8 cellular contexts compared by ENCODE assay signal in the genomic region with DNA sequence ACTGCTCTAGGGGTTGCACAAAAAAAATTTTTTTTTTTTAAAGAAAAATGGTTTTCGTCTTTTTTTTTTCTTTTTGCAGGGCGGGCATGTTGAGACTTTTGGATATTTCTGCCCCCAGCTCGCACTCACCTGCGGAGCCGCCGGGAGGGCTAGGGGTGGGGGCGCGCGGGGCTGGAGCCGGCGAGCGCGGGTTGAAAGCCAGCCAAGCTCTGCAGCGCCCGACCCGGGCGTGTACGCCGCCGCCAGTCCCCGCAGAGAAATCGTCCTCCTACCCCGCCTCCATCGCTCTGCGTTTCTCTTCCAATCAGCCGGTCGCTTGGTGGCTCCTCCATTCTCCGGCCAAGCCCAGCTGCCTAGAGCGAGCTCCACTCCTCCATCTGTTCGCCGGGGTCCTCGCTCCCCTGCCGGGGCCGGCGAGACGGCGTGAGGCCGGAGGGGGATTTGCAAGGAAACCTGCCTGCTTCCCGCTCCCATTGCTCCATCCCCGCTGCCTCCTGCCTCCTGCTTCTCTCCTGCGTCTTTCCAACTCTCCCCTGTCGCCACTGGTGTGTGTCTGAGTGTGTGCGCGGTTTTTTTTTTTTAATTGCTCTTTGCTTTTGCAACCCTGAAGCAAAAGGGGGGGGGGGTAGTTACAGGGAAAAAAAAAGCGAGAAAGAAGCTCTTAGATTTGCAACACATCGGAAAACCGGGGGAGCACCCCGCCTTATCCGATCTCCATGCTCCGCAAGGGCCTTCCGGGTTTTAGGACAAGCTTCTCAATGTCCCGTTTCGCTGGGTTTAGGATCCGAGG. TPM values are rescaled to one million over a fixed set of nuclear protein-coding genes. Genes with fewer than 3 reads are reported as not detected.
DNase-seq lines count a peak whose midpoint lies in the region; ATAC-seq lines count a peak whose summit lies in the region.

No MANE protein-coding gene starts in this region.

- peak overlapping the region; percentile 97 for H3K27ac Mint-ChIP-seq in activated naive CD4-positive, alpha-beta T cell treated with anti-CD3 and anti-CD28 coated beads, Interleukin-2, amount 50 U/mL, for 24 hours

- no peaks in the 10 kb centered on the region for H3K27me3 Mint-ChIP-seq in activated naive CD4-positive, alpha-beta T cell treated with anti-CD3 and anti-CD28 coated beads, Interleukin-2, amount 50 U/mL, for 24 hours

- H3K36me3 Mint-ChIP-seq in activated naive CD4-positive, alpha-beta T cell treated with anti-CD3 and anti-CD28 coated beads, Interleukin-2, amount 50 U/mL, for 24 hours, result peaks cover 5% of the 10 kb centered on the region

- H3K9me3 ChIP-seq in SJSA1 (replicated peaks) (peaks cover 5% of the 10 kb centered on the region), neuron (ENCODE audit: low read length) (no peaks in the 10 kb centered on the region)

- peaks cover 24% of the 10 kb centered on the region for H3K4me1 ChIP-seq in SJSA1 (replicated peaks)
- H3K4me1 ChIP-seq in neuron (ENCODE audit: insufficient read depth, low read length), result peaks cover 21% of the 10 kb centered on the region

- H3K4me3 Mint-ChIP-seq in activated naive CD4-positive, alpha-beta T cell treated with anti-CD3 and anti-CD28 coated beads, Interleukin-2, amount 50 U/mL, for 24 hours, result peak overlapping the region; percentile 98

- peaks cover 31% of the 10 kb centered on the region for H3K36me3 ChIP-seq in SJSA1
- peaks cover 12% of the 10 kb centered on the region for H3K36me3 ChIP-seq in neuron (ENCODE audit: insufficient read depth, low read length)

- no peak for ATAC-seq in HG02870 (IDR thresholded peaks at IDR 0.05; ENCODE audit: unreplicated experiment)

- H3K4me3 ChIP-seq in SJSA1 (peak overlapping the region; percentile 100), neuron (ENCODE audit: low read length) (peak overlapping the region; percentile 94)

- H2AFZ ChIP-seq in neuron (ENCODE audit: low read depth, low read length), result no peak overlapping the region

- H3K27ac ChIP-seq in SJSA1, result 0 out of 2 replicates have a peak overlapping the region, but pooled peaks have one; percentile 11

- DNase-seq in ELR (ENCODE audit: low read depth) (peak; percentile 90), NAMALWA (ENCODE audit: low spot score) (peak; percentile 88), SJSA1 (ENCODE audit: low read depth in 1 of 2, low spot score in 2 of 2) (peak; percentile 78 to 82), globus pallidus (ENCODE audit: low spot score) (peak; percentile 82), ureter (ENCODE audit: low spot score) (peak; percentile 80)

- H3K4me1 Mint-ChIP-seq in activated naive CD4-positive, alpha-beta T cell treated with anti-CD3 and anti-CD28 coated beads, Interleukin-2, amount 50 U/mL, for 24 hours, result peaks cover 27% of the 10 kb centered on the region

- H3K9me3 Mint-ChIP-seq in activated naive CD4-positive, alpha-beta T cell treated with anti-CD3 and anti-CD28 coated beads, Interleukin-2, amount 50 U/mL, for 24 hours, result no peaks in the 10 kb centered on the region

- H3K27me3 ChIP-seq in SJSA1 (replicated peaks), result no peaks in the 10 kb centered on the region
- no peaks in the 10 kb centered on the region for H3K27me3 ChIP-seq in neuron (ENCODE audit: insufficient read depth, low read length)

RNA-seq across cellular contexts. Expression of a gene that starts 1.8 kb away (rescaled TPM):
- 63.6 and 80.0 TPM in 2 replicates for total RNA-seq in SJSA1 (2014; rRNA removed; shearing (Covaris generic))
- total RNA-seq in ureter, result 108 TPM

RNA-seq across cellular contexts. Expression of a gene that starts 21.6 kb away (rescaled TPM):
- 62.6 and 67.4 TPM in 2 replicates for total RNA-seq in SJSA1 (2014; rRNA removed; shearing (Covaris generic))
- 66.7 TPM for total RNA-seq in ureter

RNA-seq across cellular contexts. Expression of a gene that starts 34.5 kb away (rescaled TPM):
- total RNA-seq in SJSA1 (2014; rRNA removed; shearing (Covaris generic)), result 22.6 and 42.6 TPM in 2 replicates
- 41.4 TPM for total RNA-seq in ureter

RNA-seq across cellular contexts. Expression of a gene that starts 46.7 kb away (rescaled TPM):
- not detected in 2 replicates for total RNA-seq in SJSA1 (2014; rRNA removed; shearing (Covaris generic))
- total RNA-seq in ureter, result 0.08 TPM

RNA-seq across cellular contexts. Expression of a gene that starts 50.8 kb away (rescaled TPM):
- not detected in 2 replicates for total RNA-seq in SJSA1 (2014; rRNA removed; shearing (Covaris generic))
- total RNA-seq in ureter, result 0.36 TPM
